In genomic region chr3:42250761-42251160, GRCh38 we compare ENCODE assay signal across 4 cellular contexts. TPM values are rescaled to one million over a fixed set of nuclear protein-coding genes. Genes with fewer than 3 reads are reported as not detected.
"Had no signal": no experiment of that assay in that cellular context is flagged by ENCODE, and none has a peak within 500 bp of the region (broad histone marks: within the 10 kb centered on the region; RNA-seq: fewer than 3 reads in every experiment).

No MANE protein-coding gene starts in this region.

- DNase-seq: GDM1, GF-D8 had no signal

- ATAC-seq: GM12878 had no signal

- H3K4me3 ChIP-seq: GM12878 had no signal

RNA-seq across cellular contexts. Expression of gene CCK, which starts 15.2 kb away (rescaled TPM):
- total RNA-seq: G401, GM12878 had no signal
- polyA plus RNA-seq: GM12878 had no signal
